8 cellular contexts compared by ENCODE assay signal in genomic region chr16:54286067-54286329, GRCh38. TPM values are rescaled to one million over a fixed set of nuclear protein-coding genes. Genes with fewer than 3 reads are reported as not detected.
DNase-seq lines count a peak whose midpoint lies in the region; ATAC-seq and TF ChIP-seq lines count a peak whose summit lies in the region.

No MANE protein-coding gene starts in this region.

- peaks cover 3% of the 10 kb centered on the region for H3K4me1 ChIP-seq in Panc1 (ENCODE audit: control insufficient read depth, insufficient read depth, low read length)
- peaks cover 20 to 83% (median 38%) of the 10 kb centered on the region in 3 donors for H3K4me1 ChIP-seq in esophagus squamous epithelium
- no peaks in the 10 kb centered on the region for H3K4me1 ChIP-seq in psoas muscle

- DNase-seq in Calu3 (no peak), Panc1 (ENCODE audit: low read depth, low spot score) (no peak), esophagus squamous epithelium (lab: John Stamatoyannopoulos, UW) (no peak), psoas muscle (no peak), amniotic stem cell (lab: John Stamatoyannopoulos, UW) (no peak), NCI-H82 treated with DMSO at 0.1 percent for 48 hours (lab: John Stamatoyannopoulos, UW; ENCODE audit: unreplicated experiment) (no peak), iPS-NIHi11 (ENCODE audit: low spot score) (no peak)

- H3K27ac ChIP-seq in Panc1 (ENCODE audit: low read length) (no peak overlapping the region), esophagus squamous epithelium (peak overlapping the region; percentile 90 to 97 (median 94)), psoas muscle (peak overlapping the region; percentile 76)

- peaks cover 38% of the 10 kb centered on the region for H3K36me3 Mint-ChIP-seq in Calu3 (ENCODE audit: insufficient read depth, unreplicated experiment)

- TF ChIP-seq POLR2A in esophagus squamous epithelium (IDR thresholded peaks at IDR 0.05) = no peak

- 0% methylated on average over 1 to 8 of the region's 40 CpGs for WGBS in esophagus squamous epithelium, 2 donors
- 0 to 1% (median 1%) methylated on average over 11 to 40 of the region's 40 CpGs for WGBS in psoas muscle, 3 donors

- H3K4me3 Mint-ChIP-seq in Calu3 (ENCODE audit: low read depth, unreplicated experiment) = peak overlapping the region; percentile 78

- H3K4me3 ChIP-seq in Panc1 (ENCODE audit: low read depth in 2 of 2, low read length in 2 of 2) = peak overlapping the region; percentile 64 to 77
- H3K4me3 ChIP-seq in esophagus squamous epithelium = peak overlapping the region; percentile 63 to 81 (median 73)
- peak overlapping the region; percentile 78 for H3K4me3 ChIP-seq in psoas muscle

- peaks cover 52% of the 10 kb centered on the region for H3K27me3 Mint-ChIP-seq in Calu3 (ENCODE audit: unreplicated experiment)

- H3K27me3 ChIP-seq in Panc1 (ENCODE audit: control insufficient read depth, insufficient read depth, low read length) (no peaks in the 10 kb centered on the region), esophagus squamous epithelium (peaks cover 0 to 100% (median 20%) of the 10 kb centered on the region in 4 donors), psoas muscle (ENCODE audit: insufficient read depth in 3 of 3, low read length in 2 of 3) (peaks cover 0 to 57% (median 0%) of the 10 kb centered on the region in 3 donors)

- H3K9me3 ChIP-seq in Panc1 (ENCODE audit: control insufficient read depth, insufficient read depth, low read depth, low read length) (no peaks in the 10 kb centered on the region), esophagus squamous epithelium (no peaks in the 10 kb centered on the region), psoas muscle (no peaks in the 10 kb centered on the region)

- H3K4me1 Mint-ChIP-seq in Calu3 (ENCODE audit: low read depth, unreplicated experiment) = peaks cover 8% of the 10 kb centered on the region

- TF ChIP-seq CTCF in Calu3 (IDR thresholded peaks at IDR 0.05; ENCODE audit: unreplicated experiment) (no peak), Panc1 (IDR thresholded peaks at IDR 0.05) (no peak), esophagus squamous epithelium (IDR thresholded peaks at IDR 0.05) (no peak), psoas muscle (IDR thresholded peaks at IDR 0.05) (no peak)

- CTCF ChIA-PET in Calu3 (lab: Charles Lee) = interaction anchor here (0.6 to 1.1 kb wide), 2 partner anchors 11 to 394 kb away, joined by 3 to 4 read pairs; no protein-coding TSS in a partner anchor
- CTCF ChIA-PET in Panc1 (lab: Charles Lee) = no interaction called here

- ATAC-seq in Panc1 (no peak), psoas muscle (no peak), HG02852 (IDR thresholded peaks at IDR 0.05; ENCODE audit: unreplicated experiment) (no peak)

- intact Hi-C loops in Calu3 (cut with micrococcal nuclease; ENCODE audit: unreplicated experiment) = loop anchor here (10.0 kb wide), 2 partner anchors 391 to 639 kb away; no protein-coding TSS in a partner anchor
- intact Hi-C loops in Panc1 (cut with micrococcal nuclease; ENCODE audit: unreplicated experiment) = loop anchor here (2.0 to 10.0 kb wide), 3 partner anchors 169 to 645 kb away; partner anchors contain the start of gene IRX5
- intact Hi-C loops in esophagus squamous epithelium (cut with DNase I) = loop anchor here (5.0 kb wide), 1 partner anchor 646 kb away; the partner anchor contains the start of gene IRX5
- intact Hi-C loops in psoas muscle (cut with DNase I) = loop anchor here (10.0 kb wide), 2 partner anchors 341 to 649 kb away; partner anchors contain the start of gene IRX5 (in 1 of the 2)

- BruUV-seq in Calu3 (replicated peaks; lab: Mats Ljungman, UMichigan) = no TSS peak
- no TSS peak for BruUV-seq in Panc1 (replicated peaks; lab: Mats Ljungman, UMichigan)

- no peaks in the 10 kb centered on the region for H3K36me3 ChIP-seq in Panc1 (ENCODE audit: control insufficient read depth, insufficient read depth, low read length)
- H3K36me3 ChIP-seq in esophagus squamous epithelium = peaks cover 0 to 19% (median 0%) of the 10 kb centered on the region in 3 donors
- no peaks in the 10 kb centered on the region for H3K36me3 ChIP-seq in psoas muscle (ENCODE audit: insufficient read depth in 1 of 2, low read depth in 1 of 2)

- POLR2A ChIA-PET in Panc1 (lab: Charles Lee) = no interaction called here

- in situ Hi-C loops in Panc1 (cut with HindIII; ENCODE audit: low pct_unique_long_range_greater_than_20kb, low sequenced_read_pairs) = no loop called here

- H3K27ac Mint-ChIP-seq in Calu3 (ENCODE audit: unreplicated experiment) = peak overlapping the region; percentile 1

- H3K9me3 Mint-ChIP-seq in Calu3 (ENCODE audit: low read depth, unreplicated experiment) = no peaks in the 10 kb centered on the region

RNA-seq across cellular contexts. Expression of gene IRX3, which starts 0.6 kb away (rescaled TPM):
- 5.7 TPM in 2 replicates for total RNA-seq in Calu3 (2022)
- total RNA-seq in Panc1 (2021; ENCODE audit: unreplicated experiment) = 7.0 TPM
- polyA plus RNA-seq in Panc1 (2012; ENCODE audit: insufficient read length) = 6.5 TPM
- 10 to 100 TPM; 18.1 to 27.4 (median 26.4) TPM for total RNA-seq in esophagus squamous epithelium
- 10 to 100 TPM in 1 of 4 donors, 1 to 10 TPM in 3; 1.2 to 27.6 (median 5.7) TPM for total RNA-seq in psoas muscle
- polyA plus RNA-seq in psoas muscle = 10 to 100 TPM in 2 of 3 donors, under 1 TPM in 1; 0.94 to 25.0 (median 17.8) TPM
